Comparison of ENCODE assay signal across 21 cellular contexts in genomic region chr3:172649987-172650386, GRCh38.
"Had no signal": no experiment of that assay in that cellular context is flagged by ENCODE, and none has a peak within 500 bp of the region (broad histone marks: within the 10 kb centered on the region; RNA-seq: fewer than 3 reads in every experiment).

No MANE protein-coding gene starts in this region.

- DNase-seq: effector memory CD4-positive, alpha-beta T cell; foreskin fibroblast; immature natural killer cell; kidney; left colon; left ventricle myocardium superior; mesendoderm; naive B cell; occipital lobe; pancreas; right cardiac atrium; small intestine; stimulated activated CD4-positive, alpha-beta T cell treated with anti-CD3 and anti-CD28 coated beads, Interleukin-12 subunit alpha, Interleukin-12 subunit beta, amount 100 ng/mL, for 4 hours; stimulated activated CD4-positive, alpha-beta T cell treated with anti-CD3 and anti-CD28 coated beads, Interleukin-2, amount 100 ng/mL, for 48 hours; stimulated activated CD8-positive, alpha-beta memory T cell treated with anti-CD3 and anti-CD28 coated beads, Interleukin-4, amount 100 ng/mL, for 48 hours; stimulated activated naive CD8-positive, alpha-beta T cell treated with anti-CD3 and anti-CD28 coated beads, Interleukin-15, Interleukin-2, amounts not matched to agents 100 U/mL and 50 U/mL, for 24 hours; thyroid gland; upper lobe of left lung; uterus had no signal

- ATAC-seq: esophagus mucosa; left colon; left ventricle myocardium superior; pancreas; right cardiac atrium; stimulated activated effector memory CD8-positive, alpha-beta T cell treated with anti-CD3 and anti-CD28 coated beads, Interleukin-12 subunit alpha, Interleukin-12 subunit beta, amount 100 ng/mL, for 72 hours; stimulated activated naive CD8-positive, alpha-beta T cell treated with anti-CD3 and anti-CD28 coated beads, Interleukin-15, Interleukin-2, amounts not matched to agents 100 U/mL and 50 U/mL, for 24 hours had no signal
